Comparison of ENCODE assay signal across 8 cellular contexts in genomic region chr12:48865141-48865440, GRCh38. TPM values are rescaled to one million over a fixed set of nuclear protein-coding genes. Genes with fewer than 3 reads are reported as not detected.
DNase-seq lines count a peak whose midpoint lies in the region; ATAC-seq and TF ChIP-seq lines count a peak whose summit lies in the region.

No MANE protein-coding gene starts in this region.

- TF ChIP-seq POLR2A in ovary (IDR thresholded peaks at IDR 0.05) = no peak

- no peak for TF ChIP-seq EP300 in ovary (IDR thresholded peaks at IDR 0.05)

- peak overlapping the region; percentile 54 for H3K9ac ChIP-seq in ES-I3 (ENCODE audit: low read depth, low read length)
- H3K9ac ChIP-seq in endocrine pancreas (ENCODE audit: control insufficient read depth, insufficient read depth, low read length) = peak overlapping the region; percentile 56

- H3K9me3 ChIP-seq in ES-I3 (ENCODE audit: control insufficient read depth, insufficient read depth, low read length) (no peaks in the 10 kb centered on the region), endocrine pancreas (ENCODE audit: control insufficient read depth, low read length) (no peaks in the 10 kb centered on the region), ovary (no peaks in the 10 kb centered on the region), mucosa of descending colon (no peaks in the 10 kb centered on the region)

- no peak for TF ChIP-seq CTCF in ovary (IDR thresholded peaks at IDR 0.05)
- TF ChIP-seq CTCF in mucosa of descending colon (IDR thresholded peaks at IDR 0.05) = no peak

- H3K36me3 ChIP-seq in ES-I3 (ENCODE audit: insufficient read depth, low read length) = no peaks in the 10 kb centered on the region; the same call in 1 of the 2 replicates
- no peaks in the 10 kb centered on the region for H3K36me3 ChIP-seq in endocrine pancreas (ENCODE audit: control insufficient read depth, insufficient read depth, low read length)
- no peaks in the 10 kb centered on the region for H3K36me3 ChIP-seq in ovary
- H3K36me3 ChIP-seq in mucosa of descending colon (ENCODE audit: low read depth) = no peaks in the 10 kb centered on the region

- intact Hi-C loops in ovary (cut with DNase I) (loop anchor here in 1 of 4 donors (10.0 kb wide), 1 partner anchor 130 kb away; the partner anchor contains the start of gene DDN), mucosa of descending colon (cut with DNase I, micrococcal nuclease) (no loop called here)

- 7 to 12% (median 7%) methylated on average over 4 of the region's 4 CpGs for WGBS in ovary, 3 donors

- no peak for ATAC-seq in mucosa of descending colon

- peak; percentile 51 for DNase-seq in NCI-H69 (lab: John Stamatoyannopoulos, UW)
- no peak for DNase-seq in ovary
- DNase-seq in stimulated activated CD4-positive, alpha-beta T cell treated with anti-CD3 and anti-CD28 coated beads, Interleukin-1b, Interleukin-23, amount 100 ng/mL, for 48 hours = no peak
- no peak for DNase-seq in COLO668 (lab: John Stamatoyannopoulos, UW; ENCODE audit: unreplicated experiment)
- DNase-seq in mucosa of descending colon = no peak
- no peak for DNase-seq in amygdala (lab: John Stamatoyannopoulos, UW)

- no peaks in the 10 kb centered on the region for H3K27me3 ChIP-seq in endocrine pancreas (ENCODE audit: control insufficient read depth, insufficient read depth, low read length)
- H3K27me3 ChIP-seq in ovary = no peaks in the 10 kb centered on the region

- H3K4me1 ChIP-seq in ES-I3 (ENCODE audit: insufficient read depth, low read length) = peaks cover 26% of the 10 kb centered on the region
- H3K4me1 ChIP-seq in endocrine pancreas (ENCODE audit: control insufficient read depth, insufficient read depth, low read length) = no peaks in the 10 kb centered on the region
- peaks cover 2% of the 10 kb centered on the region for H3K4me1 ChIP-seq in ovary (ENCODE audit: insufficient read depth)
- H3K4me1 ChIP-seq in mucosa of descending colon (ENCODE audit: low read depth) = peaks cover 14% of the 10 kb centered on the region

- no peak overlapping the region for H3K27ac ChIP-seq in ovary

- no peak overlapping the region for H3K4me3 ChIP-seq in endocrine pancreas (ENCODE audit: control insufficient read depth, insufficient read depth, low read length)
- H3K4me3 ChIP-seq in ovary = peak overlapping the region; percentile 55
- H3K4me3 ChIP-seq in mucosa of descending colon = no peak overlapping the region

RNA-seq across cellular contexts. Expression of gene RND1, which starts 0.6 kb away (rescaled TPM):
- total RNA-seq in ovary = 1 to 10 TPM in 1 of 7 donors, under 1 TPM in 6; 0.23 to 3.8 (median 0.38) TPM
- 1 to 10 TPM; 1.2 to 2.1 TPM for polyA plus RNA-seq in ovary
- 1 to 10 TPM; 1.1 to 3.5 (median 2.4) TPM for total RNA-seq in mucosa of descending colon

RNA-seq across cellular contexts. Expression of gene DDX23, which starts 13.1 kb away (rescaled TPM):
- 10 to 100 TPM; 48.0 to 82.2 (median 70.5) TPM for total RNA-seq in ovary
- polyA plus RNA-seq in ovary = 100 to 1,000 TPM in 1 of 2 donors, 10 to 100 TPM in 1; 60.0 to 108 TPM
- total RNA-seq in mucosa of descending colon = 100 to 1,000 TPM in 1 of 3 donors, 10 to 100 TPM in 2; 70.0 to 105 (median 91.0) TPM

RNA-seq across cellular contexts. Expression of gene CACNB3, which starts 46.8 kb away (rescaled TPM):
- total RNA-seq in ovary (100 to 1,000 TPM in 3 of 7 donors, 10 to 100 TPM in 4; 24.1 to 162 (median 92.3) TPM), mucosa of descending colon (10 to 100 TPM; 31.8 to 49.4 (median 45.1) TPM)
- 10 to 100 TPM; 29.5 to 50.5 TPM for polyA plus RNA-seq in ovary
